ENCODE assay signal across 1 cellular context in the genomic region with DNA sequence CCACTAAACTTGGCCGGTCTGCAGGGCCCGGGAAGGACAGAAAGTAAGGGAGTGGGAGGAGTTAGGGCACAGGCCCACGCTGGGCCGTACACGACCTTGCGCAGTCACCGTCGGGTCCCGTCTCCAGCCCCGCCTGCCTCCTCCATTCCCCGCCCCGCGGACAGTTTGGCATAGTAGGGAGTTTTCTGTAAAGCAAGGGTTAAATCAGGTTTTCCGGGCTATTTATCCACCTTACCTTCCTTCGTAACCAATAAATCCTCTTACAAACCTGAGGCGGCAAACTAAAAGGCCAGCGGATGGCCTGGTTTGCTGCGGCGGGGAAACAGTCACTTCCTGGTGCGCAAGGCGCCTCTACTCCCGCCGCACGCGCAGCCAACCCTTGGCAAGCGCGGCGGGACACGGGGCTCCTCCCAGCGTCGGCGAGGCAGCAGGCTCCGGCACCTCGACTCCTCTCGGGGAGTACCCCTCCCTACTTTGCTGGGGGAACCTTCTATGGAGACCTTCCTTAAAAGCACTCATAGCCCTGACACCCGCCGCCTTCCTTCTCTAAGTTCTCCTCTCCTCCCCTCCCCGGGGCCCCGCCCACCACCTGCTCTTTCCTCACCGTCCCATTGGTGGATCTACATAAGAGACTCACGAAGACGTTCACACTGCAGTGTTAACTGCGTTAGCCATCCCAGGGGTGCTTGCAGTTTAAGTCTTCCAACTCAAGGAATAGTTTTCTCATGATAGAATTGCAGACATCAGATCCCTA.
A peak's percentile ranks its signal among the peaks of the same experiment; 100 is the strongest.
TF ChIP-seq lines count a peak whose summit lies in the region.

A gene with protein sequence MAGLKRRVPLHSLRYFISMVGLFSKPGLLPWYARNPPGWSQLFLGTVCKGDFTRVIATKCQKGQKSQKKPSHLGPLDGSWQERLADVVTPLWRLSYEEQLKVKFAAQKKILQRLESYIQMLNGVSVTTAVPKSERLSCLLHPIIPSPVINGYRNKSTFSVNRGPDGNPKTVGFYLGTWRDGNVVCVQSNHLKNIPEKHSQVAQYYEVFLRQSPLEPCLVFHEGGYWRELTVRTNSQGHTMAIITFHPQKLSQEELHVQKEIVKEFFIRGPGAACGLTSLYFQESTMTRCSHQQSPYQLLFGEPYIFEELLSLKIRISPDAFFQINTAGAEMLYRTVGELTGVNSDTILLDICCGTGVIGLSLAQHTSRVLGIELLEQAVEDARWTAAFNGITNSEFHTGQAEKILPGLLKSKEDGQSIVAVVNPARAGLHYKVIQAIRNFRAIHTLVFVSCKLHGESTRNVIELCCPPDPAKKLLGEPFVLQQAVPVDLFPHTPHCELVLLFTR (minus strand): TSS at position 563 of the 754 bp plus-strand sequence. CDS start 9,822 bp downstream, outside the sequence.

TF ChIP-seq in GM12878, 131 proteins besides CTCF, POLR2A, EP300 and RAD21 (continued from another document):
- TF ChIP-seq, protein P1, sequence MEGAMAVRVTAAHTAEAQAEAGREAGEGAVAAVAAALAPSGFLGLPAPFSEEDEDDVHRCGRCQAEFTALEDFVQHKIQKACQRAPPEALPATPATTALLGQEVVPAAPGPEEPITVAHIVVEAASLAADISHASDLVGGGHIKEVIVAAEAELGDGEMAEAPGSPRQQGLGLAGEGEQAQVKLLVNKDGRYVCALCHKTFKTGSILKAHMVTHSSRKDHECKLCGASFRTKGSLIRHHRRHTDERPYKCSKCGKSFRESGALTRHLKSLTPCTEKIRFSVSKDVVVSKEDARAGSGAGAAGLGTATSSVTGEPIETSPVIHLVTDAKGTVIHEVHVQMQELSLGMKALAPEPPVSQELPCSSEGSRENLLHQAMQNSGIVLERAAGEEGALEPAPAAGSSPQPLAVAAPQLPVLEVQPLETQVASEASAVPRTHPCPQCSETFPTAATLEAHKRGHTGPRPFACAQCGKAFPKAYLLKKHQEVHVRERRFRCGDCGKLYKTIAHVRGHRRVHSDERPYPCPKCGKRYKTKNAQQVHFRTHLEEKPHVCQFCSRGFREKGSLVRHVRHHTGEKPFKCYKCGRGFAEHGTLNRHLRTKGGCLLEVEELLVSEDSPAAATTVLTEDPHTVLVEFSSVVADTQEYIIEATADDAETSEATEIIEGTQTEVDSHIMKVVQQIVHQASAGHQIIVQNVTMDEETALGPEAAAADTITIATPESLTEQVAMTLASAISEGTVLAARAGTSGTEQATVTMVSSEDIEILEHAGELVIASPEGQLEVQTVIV (IDR thresholded peaks at IDR 0.05; ENCODE audit: borderline replicate concordance, partially characterized antibody): peak; percentile 60
- TF ChIP-seq YY1 (IDR thresholded peaks at IDR 0.05; ENCODE audit: low read depth, low read length) (no peak), NRF1 (conservative IDR thresholded peaks at IDR 0.05; ENCODE audit: low read depth, low read length) (0 out of 2 replicates have a peak, but pooled peaks have one; percentile 18), CREM (IDR thresholded peaks at IDR 0.05; ENCODE audit: low read depth) (0 out of 2 replicates have a peak, but pooled peaks have one; percentile 13), BHLHE40 (IDR thresholded peaks at IDR 0.05; ENCODE audit: borderline replicate concordance in 1 of 2, low read depth in 2 of 2, low read length in 1 of 2) (peak; percentile 7 to 75; a peak in 1 of 4 replicates), IKZF1 (conservative IDR thresholded peaks at IDR 0.05) (peak; percentile 57; the same call in 1 of the 2 replicates), EED (IDR thresholded peaks at IDR 0.05; ENCODE audit: low read depth) (no peak), RB1 (IDR thresholded peaks at IDR 0.05; ENCODE audit: borderline replicate concordance) (0 out of 2 replicates have a peak, but pooled peaks have one; percentile 37), SUPT20H (IDR thresholded peaks at IDR 0.05; ENCODE audit: borderline replicate concordance, control insufficient read depth, low read depth, low read length) (no peak), FOS (IDR thresholded peaks at IDR 0.05; ENCODE audit: borderline replicate concordance, extremely low read depth, insufficient read length) (no peak), DPF2 (IDR thresholded peaks at IDR 0.05) (peak; percentile 77), POLR2AphosphoS5 (IDR thresholded peaks at IDR 0.05; ENCODE audit: low read length) (peak; percentile 85), NR2F1 (conservative IDR thresholded peaks at IDR 0.05) (0 out of 2 replicates have a peak, but pooled peaks have one; percentile 27), IKZF2 (IDR thresholded peaks at IDR 0.05) (0 out of 4 replicates have a peak, but pooled peaks of 1 of the 2 experiments have one; percentile 9), EGR1 (IDR thresholded peaks at IDR 0.05; ENCODE audit: borderline replicate concordance in 1 of 2, low read depth in 2 of 2, low read length in 2 of 2) (peak in 1 of 2 experiments; percentile 28; a peak in 1 of 3 replicates)
- TF ChIP-seq, protein P2, sequence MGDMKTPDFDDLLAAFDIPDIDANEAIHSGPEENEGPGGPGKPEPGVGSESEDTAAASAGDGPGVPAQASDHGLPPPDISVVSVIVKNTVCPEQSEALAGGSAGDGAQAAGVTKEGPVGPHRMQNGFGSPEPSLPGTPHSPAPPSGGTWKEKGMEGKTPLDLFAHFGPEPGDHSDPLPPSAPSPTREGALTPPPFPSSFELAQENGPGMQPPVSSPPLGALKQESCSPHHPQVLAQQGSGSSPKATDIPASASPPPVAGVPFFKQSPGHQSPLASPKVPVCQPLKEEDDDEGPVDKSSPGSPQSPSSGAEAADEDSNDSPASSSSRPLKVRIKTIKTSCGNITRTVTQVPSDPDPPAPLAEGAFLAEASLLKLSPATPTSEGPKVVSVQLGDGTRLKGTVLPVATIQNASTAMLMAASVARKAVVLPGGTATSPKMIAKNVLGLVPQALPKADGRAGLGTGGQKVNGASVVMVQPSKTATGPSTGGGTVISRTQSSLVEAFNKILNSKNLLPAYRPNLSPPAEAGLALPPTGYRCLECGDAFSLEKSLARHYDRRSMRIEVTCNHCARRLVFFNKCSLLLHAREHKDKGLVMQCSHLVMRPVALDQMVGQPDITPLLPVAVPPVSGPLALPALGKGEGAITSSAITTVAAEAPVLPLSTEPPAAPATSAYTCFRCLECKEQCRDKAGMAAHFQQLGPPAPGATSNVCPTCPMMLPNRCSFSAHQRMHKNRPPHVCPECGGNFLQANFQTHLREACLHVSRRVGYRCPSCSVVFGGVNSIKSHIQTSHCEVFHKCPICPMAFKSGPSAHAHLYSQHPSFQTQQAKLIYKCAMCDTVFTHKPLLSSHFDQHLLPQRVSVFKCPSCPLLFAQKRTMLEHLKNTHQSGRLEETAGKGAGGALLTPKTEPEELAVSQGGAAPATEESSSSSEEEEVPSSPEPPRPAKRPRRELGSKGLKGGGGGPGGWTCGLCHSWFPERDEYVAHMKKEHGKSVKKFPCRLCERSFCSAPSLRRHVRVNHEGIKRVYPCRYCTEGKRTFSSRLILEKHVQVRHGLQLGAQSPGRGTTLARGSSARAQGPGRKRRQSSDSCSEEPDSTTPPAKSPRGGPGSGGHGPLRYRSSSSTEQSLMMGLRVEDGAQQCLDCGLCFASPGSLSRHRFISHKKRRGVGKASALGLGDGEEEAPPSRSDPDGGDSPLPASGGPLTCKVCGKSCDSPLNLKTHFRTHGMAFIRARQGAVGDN (IDR thresholded peaks at IDR 0.05): 0 out of 2 replicates have a peak, but pooled peaks have one; percentile 24
- TF ChIP-seq, protein P3, sequence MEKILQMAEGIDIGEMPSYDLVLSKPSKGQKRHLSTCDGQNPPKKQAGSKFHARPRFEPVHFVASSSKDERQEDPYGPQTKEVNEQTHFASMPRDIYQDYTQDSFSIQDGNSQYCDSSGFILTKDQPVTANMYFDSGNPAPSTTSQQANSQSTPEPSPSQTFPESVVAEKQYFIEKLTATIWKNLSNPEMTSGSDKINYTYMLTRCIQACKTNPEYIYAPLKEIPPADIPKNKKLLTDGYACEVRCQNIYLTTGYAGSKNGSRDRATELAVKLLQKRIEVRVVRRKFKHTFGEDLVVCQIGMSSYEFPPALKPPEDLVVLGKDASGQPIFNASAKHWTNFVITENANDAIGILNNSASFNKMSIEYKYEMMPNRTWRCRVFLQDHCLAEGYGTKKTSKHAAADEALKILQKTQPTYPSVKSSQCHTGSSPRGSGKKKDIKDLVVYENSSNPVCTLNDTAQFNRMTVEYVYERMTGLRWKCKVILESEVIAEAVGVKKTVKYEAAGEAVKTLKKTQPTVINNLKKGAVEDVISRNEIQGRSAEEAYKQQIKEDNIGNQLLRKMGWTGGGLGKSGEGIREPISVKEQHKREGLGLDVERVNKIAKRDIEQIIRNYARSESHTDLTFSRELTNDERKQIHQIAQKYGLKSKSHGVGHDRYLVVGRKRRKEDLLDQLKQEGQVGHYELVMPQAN (conservative IDR thresholded peaks at IDR 0.05): peak; percentile 36; the same call in 1 of the 2 replicates
- TF ChIP-seq, protein P4, sequence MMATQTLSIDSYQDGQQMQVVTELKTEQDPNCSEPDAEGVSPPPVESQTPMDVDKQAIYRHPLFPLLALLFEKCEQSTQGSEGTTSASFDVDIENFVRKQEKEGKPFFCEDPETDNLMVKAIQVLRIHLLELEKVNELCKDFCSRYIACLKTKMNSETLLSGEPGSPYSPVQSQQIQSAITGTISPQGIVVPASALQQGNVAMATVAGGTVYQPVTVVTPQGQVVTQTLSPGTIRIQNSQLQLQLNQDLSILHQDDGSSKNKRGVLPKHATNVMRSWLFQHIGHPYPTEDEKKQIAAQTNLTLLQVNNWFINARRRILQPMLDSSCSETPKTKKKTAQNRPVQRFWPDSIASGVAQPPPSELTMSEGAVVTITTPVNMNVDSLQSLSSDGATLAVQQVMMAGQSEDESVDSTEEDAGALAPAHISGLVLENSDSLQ (IDR thresholded peaks at IDR 0.05): 0 out of 2 replicates have a peak, but pooled peaks have one; percentile 11
